In genomic region chr1:179867493-179868330, GRCh38 we compare ENCODE assay signal across 8 cellular contexts. TPM values are rescaled to one million over a fixed set of nuclear protein-coding genes. Genes with fewer than 3 reads are reported as not detected.
A peak's percentile ranks its signal among the peaks of the same experiment; 100 is the strongest.
DNase-seq lines count a peak whose midpoint lies in the region; ATAC-seq and TF ChIP-seq lines count a peak whose summit lies in the region.

No MANE protein-coding gene starts in this region.

- H3K4me1 ChIP-seq in psoas muscle: peaks cover 33% of the 10 kb centered on the region

- H3K4me3 Mint-ChIP-seq in activated T-cell treated with anti-CD3 and anti-CD28 coated beads, Interleukin-2, amount 50 U/mL, for 24 hours: no peak overlapping the region

- WGBS in psoas muscle, 3 donors: 5 to 32% (median 15%) methylated on average over 1 of the region's 1 CpG

- peak; percentile 86 for TF ChIP-seq CTCF in foreskin fibroblast (IDR thresholded peaks at IDR 0.05; ENCODE audit: low read depth, low read length)
- TF ChIP-seq CTCF in psoas muscle (IDR thresholded peaks at IDR 0.05): peak; percentile 56

- H3K4me3 ChIP-seq in foreskin fibroblast (ENCODE audit: low read depth in 1 of 2, low read length in 2 of 2): no peak overlapping the region
- no peak overlapping the region for H3K4me3 ChIP-seq in psoas muscle

- H3K36me3 ChIP-seq in psoas muscle (ENCODE audit: insufficient read depth in 1 of 2, low read depth in 1 of 2): peaks cover 19 to 72% of the 10 kb centered on the region in 2 donors

- ATAC-seq in HG03095 (IDR thresholded peaks at IDR 0.05; ENCODE audit: unreplicated experiment) (peak; percentile 61), psoas muscle (peak in 3 of 4 donors; percentile 25 to 70 (median 53)), HG03097 (IDR thresholded peaks at IDR 0.05; ENCODE audit: low FRiP score, unreplicated experiment) (no peak)

- H3K27ac ChIP-seq in psoas muscle: no peak overlapping the region

- DNase-seq in activated CD8-positive, alpha-beta memory T cell treated with anti-CD3 and anti-CD28 coated beads for 24 hours: peak; percentile 68
- DNase-seq in activated CD8-positive, alpha-beta memory T cell treated with anti-CD3 and anti-CD28 coated beads, Interleukin-2, amount 50 U/mL, for 48 hours: no peak
- DNase-seq in NCI-H82 (lab: John Stamatoyannopoulos, UW): peak; percentile 84
- peak; percentile 58 for DNase-seq in activated T-cell treated with anti-CD3 and anti-CD28 coated beads, Interleukin-2, amount 50 U/mL, for 24 hours
- peak; percentile 28 to 67 for DNase-seq in foreskin fibroblast
- peak in 1 of 2 donors; percentile 26 for DNase-seq in psoas muscle

- no peak overlapping the region for H3K27ac Mint-ChIP-seq in activated T-cell treated with anti-CD3 and anti-CD28 coated beads, Interleukin-2, amount 50 U/mL, for 24 hours

- H3K4me1 Mint-ChIP-seq in activated T-cell treated with anti-CD3 and anti-CD28 coated beads, Interleukin-2, amount 50 U/mL, for 24 hours (ENCODE audit: low read depth): peaks cover 17% of the 10 kb centered on the region

- intact Hi-C loops in psoas muscle (cut with DNase I): loop anchor here in 1 of 2 donors (10.0 kb wide), 1 partner anchor 307 kb away; no protein-coding TSS in a partner anchor

- no peaks in the 10 kb centered on the region for H3K9me3 ChIP-seq in psoas muscle

- no peaks in the 10 kb centered on the region for H3K27me3 ChIP-seq in psoas muscle (ENCODE audit: insufficient read depth in 3 of 3, low read length in 2 of 3)

- peaks cover 88% of the 10 kb centered on the region for H3K36me3 Mint-ChIP-seq in activated T-cell treated with anti-CD3 and anti-CD28 coated beads, Interleukin-2, amount 50 U/mL, for 24 hours (ENCODE audit: low read depth)

- no peaks in the 10 kb centered on the region for H3K27me3 Mint-ChIP-seq in activated T-cell treated with anti-CD3 and anti-CD28 coated beads, Interleukin-2, amount 50 U/mL, for 24 hours

- H3K9me3 Mint-ChIP-seq in activated T-cell treated with anti-CD3 and anti-CD28 coated beads, Interleukin-2, amount 50 U/mL, for 24 hours: no peaks in the 10 kb centered on the region

RNA-seq across cellular contexts. Expression of gene TOR1AIP2, which starts 9.9 kb away (rescaled TPM):
- 10 to 100 TPM; 56.4 to 98.3 (median 67.5) TPM for total RNA-seq in psoas muscle
- polyA plus RNA-seq in psoas muscle: 10 to 100 TPM; 10.9 to 57.2 (median 27.3) TPM

RNA-seq across cellular contexts. Expression of gene TOR1AIP1, which starts 14.4 kb away (rescaled TPM):
- 10 to 100 TPM; 35.1 to 59.6 (median 53.3) TPM for total RNA-seq in psoas muscle
- 10 to 100 TPM; 15.5 to 33.4 (median 30.8) TPM for polyA plus RNA-seq in psoas muscle
